In the genomic region with DNA sequence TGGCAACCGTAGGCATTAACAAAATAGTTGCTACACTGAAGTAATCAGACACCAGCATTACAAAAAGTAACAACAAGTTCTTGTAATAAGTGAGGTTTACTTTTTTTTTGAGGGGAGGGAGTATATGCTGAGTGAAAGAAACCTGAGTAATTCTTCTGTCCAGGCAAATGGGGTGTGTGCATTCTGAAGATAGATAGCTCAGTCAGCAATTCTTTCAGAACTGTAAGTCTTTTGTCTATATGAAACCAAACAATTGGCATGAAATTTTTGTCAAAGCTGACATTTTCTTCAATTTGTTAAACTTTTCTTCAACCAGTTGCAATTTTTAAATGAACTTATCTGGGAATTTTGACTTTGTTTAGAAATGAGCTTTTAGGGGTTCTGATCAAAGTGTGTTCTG, we compare ENCODE assay signal across 33 cellular contexts.
"Had no signal": no experiment of that assay in that cellular context is flagged by ENCODE, and none has a peak within 500 bp of the region (broad histone marks: within the 10 kb centered on the region; RNA-seq: fewer than 3 reads in every experiment).

No MANE protein-coding gene starts in this region.

- FAIRE-seq: astrocyte, TTC549 had no signal

- H3K36me3 ChIP-seq: adrenal gland, brain microvascular endothelial cell, breast epithelium had no signal

- DNase-seq: activated B cell treated with CpG ODN at 0.5 μM for 24 hours; activated CD4-positive, alpha-beta memory T cell treated with anti-CD3 and anti-CD28 coated beads for 36 hours; activated CD4-positive, alpha-beta T cell treated with anti-CD3 and anti-CD28 coated beads for 4 hours; activated CD4-positive, alpha-beta T cell treated with anti-CD3 and anti-CD28 coated beads, Interleukin-2, amount 10 ng/mL, durations not matched to agents 24 days and 14 days; activated CD4-positive, alpha-beta T cell treated with anti-CD3 and anti-CD28 coated beads, Interleukin-2, amount 50 U/mL, for 1 hour; activated CD4-positive, alpha-beta T cell treated with anti-CD3 and anti-CD28 coated beads, Interleukin-2, amount 50 U/mL, for 4 hours; activated CD4-positive, CD25-positive, alpha-beta regulatory T cell treated with anti-CD3 and anti-CD28 coated beads, Interleukin-2, amount 50 U/mL, for 72 hours; activated CD8-positive, alpha-beta memory T cell treated with anti-CD3 and anti-CD28 coated beads, Interleukin-2, amount 50 U/mL, for 4 hours; activated CD8-positive, alpha-beta T cell treated with anti-CD3 and anti-CD28 coated beads for 36 hours; activated effector memory CD4-positive, alpha-beta T cell treated with anti-CD3 and anti-CD28 coated beads, Interleukin-2, amount 50 U/mL, for 16 hours; activated gamma-delta T cell treated with Interleukin-2 at 50 U/mL for 16 hours; activated naive CD4-positive, alpha-beta T cell; activated naive CD4-positive, alpha-beta T cell treated with anti-CD3 and anti-CD28 coated beads for 36 hours; activated naive CD4-positive, alpha-beta T cell treated with anti-CD3 and anti-CD28 coated beads, Interleukin-2, amount 50 U/mL, for 16 hours; activated naive CD8-positive, alpha-beta T cell treated with anti-CD3 and anti-CD28 coated beads for 36 hours; activated T-cell treated with anti-CD3 and anti-CD28 coated beads for 4 hours; activated T-cell treated with anti-CD3 and anti-CD28 coated beads, Interleukin-2, amount 50 U/mL, for 1 hour; activated T-cell treated with anti-CD3 and anti-CD28 coated beads, Interleukin-2, amount 50 U/mL, for 4 hours; activated T-cell treated with anti-CD3 and anti-CD28 coated beads, Interleukin-2, amount 50 U/mL, for 72 hours; adrenal gland; amniotic stem cell; aorta; body of pancreas; brain microvascular endothelial cell; central memory CD4-positive, alpha-beta T cell; T-helper 2 cell; T-helper 9 cell had no signal

- H3K27me3 ChIP-seq: body of pancreas, brain microvascular endothelial cell, breast epithelium had no signal

- H3K27ac ChIP-seq: adrenal gland, body of pancreas, brain microvascular endothelial cell, breast epithelium, VCaP had no signal

- H3K4me3 ChIP-seq: adrenal gland, body of pancreas, breast epithelium had no signal

- H3K9me3 ChIP-seq: adrenal gland, body of pancreas, breast epithelium had no signal

- H3K4me1 ChIP-seq: adrenal gland, body of pancreas, breast epithelium had no signal

- ATAC-seq: activated CD8-positive, alpha-beta T cell treated with anti-CD3 and anti-CD28 coated beads for 36 hours; activated naive CD4-positive, alpha-beta T cell treated with anti-CD3 and anti-CD28 coated beads, Interleukin-2, amount 50 U/mL, for 72 hours; activated T-cell treated with anti-CD3 and anti-CD28 coated beads, Interleukin-2, amount 50 U/mL, for 4 hours; activated T-cell treated with anti-CD3 and anti-CD28 coated beads, Interleukin-2, amount 50 U/mL, for 72 hours; activated T-helper 17 cell treated with anti-CD3 and anti-CD28 coated beads, Interleukin-2, amount 50 U/mL, for 72 hours; body of pancreas had no signal
